9 cellular contexts compared by ENCODE assay signal in the genomic region with DNA sequence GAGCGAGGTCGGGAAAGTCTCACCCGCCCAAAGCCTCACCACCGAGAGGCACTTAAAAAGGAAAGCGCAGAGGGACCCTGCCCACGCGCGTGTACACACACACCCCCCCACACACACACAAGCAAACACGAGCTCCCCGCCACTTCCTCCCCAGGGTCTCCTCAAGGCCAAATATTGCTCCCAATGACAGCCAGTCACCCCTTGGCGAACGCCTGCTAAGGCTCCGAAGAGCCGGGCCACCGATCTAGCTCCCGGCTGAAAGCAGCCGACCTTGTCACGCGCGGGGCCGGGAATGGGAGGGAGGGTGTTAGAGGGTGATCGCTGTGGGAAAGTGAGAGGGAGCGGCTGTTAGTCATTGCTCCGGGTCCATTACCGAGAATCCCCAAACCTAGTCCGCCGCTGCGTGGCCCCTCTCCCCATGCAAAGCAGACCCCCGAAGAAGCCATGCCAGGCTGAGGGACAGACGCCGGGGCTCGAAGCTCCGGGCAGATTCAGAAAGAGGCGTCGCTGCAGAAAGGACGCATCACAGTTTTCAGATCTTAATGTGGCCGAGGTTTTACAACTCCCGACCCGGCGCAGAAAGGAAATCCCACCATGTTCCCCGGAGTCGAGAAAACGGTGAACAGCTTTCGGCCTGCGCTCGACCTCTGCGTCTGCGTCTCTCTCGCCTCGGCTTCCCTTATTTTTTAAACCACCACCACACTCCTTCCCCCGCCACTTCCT. TPM values are rescaled to one million over a fixed set of nuclear protein-coding genes. Genes with fewer than 3 reads are reported as not detected.
A peak's percentile ranks its signal among the peaks of the same experiment; 100 is the strongest.
DNase-seq lines count a peak whose midpoint lies in the region; ATAC-seq and TF ChIP-seq lines count a peak whose summit lies in the region.
"Had no signal": no experiment of that assay in that cellular context is flagged by ENCODE, and none has a peak within 500 bp of the region (broad histone marks: within the 10 kb centered on the region; RNA-seq: fewer than 3 reads in every experiment).

No MANE protein-coding gene starts in this region.

- no peak overlapping the region for H3K27ac Mint-ChIP-seq in stimulated activated naive CD8-positive, alpha-beta T cell treated with anti-CD3 and anti-CD28 coated beads, Interleukin-15, Interleukin-2, amounts not matched to agents 100 ng/mL and 50 ng/mL, for 24 hours

- ATAC-seq in HG03521 (IDR thresholded peaks at IDR 0.05; ENCODE audit: unreplicated experiment): no peak

- H3K9me3 Mint-ChIP-seq in stimulated activated naive CD8-positive, alpha-beta T cell treated with anti-CD3 and anti-CD28 coated beads, Interleukin-15, Interleukin-2, amounts not matched to agents 100 ng/mL and 50 ng/mL, for 24 hours: no peaks in the 10 kb centered on the region

- no peaks in the 10 kb centered on the region for H3K4me1 ChIP-seq in breast epithelium

- H3K27me3 ChIP-seq in MG63 (no peaks in the 10 kb centered on the region), breast epithelium (peaks cover 0 to 11% of the 10 kb centered on the region in 2 donors)

- H3K4me3 Mint-ChIP-seq in stimulated activated naive CD8-positive, alpha-beta T cell treated with anti-CD3 and anti-CD28 coated beads, Interleukin-15, Interleukin-2, amounts not matched to agents 100 ng/mL and 50 ng/mL, for 24 hours: peak overlapping the region; percentile 66

- TF ChIP-seq CTCF in breast epithelium (IDR thresholded peaks at IDR 0.05): no peak

- H3K4me3 ChIP-seq in MG63 (peak overlapping the region; percentile 62), breast epithelium (peak overlapping the region; percentile 67 to 87 (median 68))

- peaks cover 35% of the 10 kb centered on the region for H3K4me1 Mint-ChIP-seq in stimulated activated naive CD8-positive, alpha-beta T cell treated with anti-CD3 and anti-CD28 coated beads, Interleukin-15, Interleukin-2, amounts not matched to agents 100 ng/mL and 50 ng/mL, for 24 hours (ENCODE audit: low read depth)

- H3K36me3 ChIP-seq in MG63: no peaks in the 10 kb centered on the region
- H3K36me3 ChIP-seq in breast epithelium: no peaks in the 10 kb centered on the region

- TF ChIP-seq POLR2A in breast epithelium (IDR thresholded peaks at IDR 0.05): no peak

- no peaks in the 10 kb centered on the region for H3K36me3 Mint-ChIP-seq in stimulated activated naive CD8-positive, alpha-beta T cell treated with anti-CD3 and anti-CD28 coated beads, Interleukin-15, Interleukin-2, amounts not matched to agents 100 ng/mL and 50 ng/mL, for 24 hours (ENCODE audit: low read depth)

- in situ Hi-C loops in G401 (cut with HindIII; ENCODE audit: low sequenced_read_pairs): no loop called here

- peak overlapping the region; percentile 80 to 94 for H3K27ac ChIP-seq in breast epithelium

- intact Hi-C loops in breast epithelium (cut with DNase I; ENCODE audit: low total_unique reads): no loop called here

- no peaks in the 10 kb centered on the region for H3K9me3 ChIP-seq in MG63
- H3K9me3 ChIP-seq in breast epithelium: no peaks in the 10 kb centered on the region

- DNase-seq in G401 (ENCODE audit: low spot score) (peak; percentile 40), MG63 (peak; percentile 49), breast epithelium (ENCODE audit: low spot score in 2 of 2) (no peak), kidney glomerular epithelial cell (lab: John Stamatoyannopoulos, UW) (peak; percentile 25), NCI-H1436 treated with DMSO at 0.1 percent for 48 hours (lab: John Stamatoyannopoulos, UW) (no peak)
- DNase-seq in stimulated activated CD4-positive, alpha-beta T cell treated with anti-CD3 and anti-CD28 coated beads, Interleukin-4, amount 100 ng/mL, for 4 hours: no peak

- peaks cover 82% of the 10 kb centered on the region for H3K27me3 Mint-ChIP-seq in stimulated activated naive CD8-positive, alpha-beta T cell treated with anti-CD3 and anti-CD28 coated beads, Interleukin-15, Interleukin-2, amounts not matched to agents 100 ng/mL and 50 ng/mL, for 24 hours

RNA-seq across cellular contexts. Expression of a gene that starts 2.6 kb away (rescaled TPM):
- total RNA-seq in G401 (2014; rRNA removed; shearing (Covaris generic)): 461 and 546 TPM in 2 replicates
- 9.3 and 13.5 TPM in 2 replicates for total RNA-seq in MG63 (2014; rRNA removed; shearing (Covaris generic); ENCODE audit: low replicate concordance)
- total RNA-seq in breast epithelium: 10 to 100 TPM; 17.0 to 51.8 (median 17.7) TPM
- total RNA-seq: activated CD8-positive, alpha-beta memory T cell treated with anti-CD3 and anti-CD28 coated beads for 36 hours had no signal

Comparison
In these comparisons a context has a peak if more than half of its experiments do, and no peak if none do; other contexts are left out.
1. DNase-seq: peak in G401 (single experiment), MG63 (single experiment) and kidney glomerular epithelial cell (single experiment); none in breast epithelium (0 of 2), NCI-H1436 treated with DMSO at 0.1 percent for 48 hours (single experiment) and stimulated activated CD4-positive, alpha-beta T cell treated with anti-CD3 and anti-CD28 coated beads, Interleukin-4, amount 100 ng/mL, for 4 hours (0 of 2).